In the genomic region with DNA sequence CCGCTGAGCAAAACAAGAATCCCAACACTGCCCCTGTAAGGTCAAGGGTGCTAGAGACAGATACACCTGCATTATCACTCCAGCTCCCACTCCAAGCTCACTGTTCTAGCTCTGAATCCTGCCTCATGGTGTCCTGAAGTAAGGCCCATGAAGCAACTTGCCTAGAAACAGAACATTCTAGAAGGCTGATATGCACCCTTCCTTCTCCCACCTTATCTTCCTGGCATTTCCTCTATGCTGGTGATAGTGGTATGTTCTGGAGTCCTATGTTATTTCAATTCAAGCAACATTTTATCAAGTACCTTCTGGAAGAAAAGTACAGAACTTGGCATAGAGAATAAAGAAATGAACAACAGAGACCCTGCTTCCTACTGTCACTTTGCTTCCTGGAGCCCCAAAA, we compare ENCODE assay signal across 17 cellular contexts.
DNase-seq lines count a peak whose midpoint lies in the region; ATAC-seq and TF ChIP-seq lines count a peak whose summit lies in the region.
"Had no signal": no experiment of that assay in that cellular context is flagged by ENCODE, and none has a peak within 500 bp of the region (broad histone marks: within the 10 kb centered on the region; RNA-seq: fewer than 3 reads in every experiment).

No MANE protein-coding gene starts in this region.

- BruUV-seq in OCI-LY7 (replicated peaks; lab: Mats Ljungman, UMichigan): no TSS peak

- ATAC-seq in right cardiac atrium: peak; percentile 57 to 60
- ATAC-seq in heart left ventricle: no peak
- ATAC-seq in HG03095 (IDR thresholded peaks at IDR 0.05; ENCODE audit: unreplicated experiment): no peak
- ATAC-seq: A549, HCT116 had no signal

- no peak overlapping the region for H3K4me2 ChIP-seq in OCI-LY7 (ENCODE audit: low read length)
- H3K4me2 ChIP-seq: A549 had no signal

- no peak overlapping the region for H3K27ac ChIP-seq in right cardiac atrium (ENCODE audit: low read length)
- no peak overlapping the region for H3K27ac ChIP-seq in heart left ventricle
- H3K27ac ChIP-seq in OCI-LY7 (ENCODE audit: low read depth, low read length, poor library complexity, severe bottlenecking): no peak overlapping the region
- H3K27ac ChIP-seq in thyroid gland: peak overlapping the region; percentile 9 to 73 (median 53)
- H3K27ac ChIP-seq: A549, GM23248 had no signal

- TF ChIP-seq POLR2A in heart left ventricle (IDR thresholded peaks at IDR 0.05) (no peak), thyroid gland (IDR thresholded peaks at IDR 0.05) (no peak)

- H3K9me3 ChIP-seq in right cardiac atrium (ENCODE audit: control insufficient read depth, low read length) (peaks cover 2% of the 10 kb centered on the region), heart left ventricle (peaks cover 0 to 6% (median 0%) of the 10 kb centered on the region in 12 donors), OCI-LY7 (ENCODE audit: low read length) (peaks cover 8% of the 10 kb centered on the region; the same call in 1 of the 2 replicates), thyroid gland (no peaks in the 10 kb centered on the region)
- H3K9me3 ChIP-seq: A549 had no signal

- TF ChIP-seq CTCF in heart left ventricle (IDR thresholded peaks at IDR 0.05) (no peak), OCI-LY7 (conservative IDR thresholded peaks at IDR 0.05; ENCODE audit: low read length) (no peak), thyroid gland (IDR thresholded peaks at IDR 0.05) (no peak)

- no peaks in the 10 kb centered on the region for H3K9me2 ChIP-seq in OCI-LY7 (ENCODE audit: insufficient read depth, low read length)

- no peaks in the 10 kb centered on the region for H3K27me3 ChIP-seq in right cardiac atrium (ENCODE audit: control insufficient read depth, insufficient read depth)
- H3K27me3 ChIP-seq in heart left ventricle: peaks cover 0 to 6% (median 0%) of the 10 kb centered on the region in 9 donors
- no peaks in the 10 kb centered on the region for H3K27me3 ChIP-seq in thyroid gland

- CTCF ChIA-PET in OCI-LY7 (lab: Charles Lee; ENCODE audit: unreplicated experiment): no interaction called here

- peaks cover 5% of the 10 kb centered on the region for H3K4me1 ChIP-seq in right cardiac atrium (ENCODE audit: control insufficient read depth, insufficient read depth, low read length)
- H3K4me1 ChIP-seq in heart left ventricle: peaks cover 0 to 6% (median 0%) of the 10 kb centered on the region in 12 donors
- H3K4me1 ChIP-seq in OCI-LY7 (ENCODE audit: insufficient read depth, low read length, poor library complexity, severe bottlenecking): peaks cover 18% of the 10 kb centered on the region
- peaks cover 12 to 14% of the 10 kb centered on the region in 2 donors for H3K4me1 ChIP-seq in thyroid gland
- H3K4me1 ChIP-seq: A549 had no signal

- DNase-seq in right cardiac atrium (no peak), heart left ventricle (no peak), OCI-LY7 (ENCODE audit: low spot score) (no peak), thyroid gland (peak; percentile 13 to 17), AG20443 (ENCODE audit: low spot score) (no peak)
- DNase-seq: 8988T; ACHN; C1 segment of cervical spinal cord; Calu3; CD4-positive, alpha-beta memory T cell; DMS53; GF-D8; GM23248; H9 had no signal

- POLR2A ChIA-PET in OCI-LY7 (lab: Charles Lee): interaction anchor here (1.1 to 1.5 kb wide), 2 partner anchors 18 to 19 kb away, joined by 3 read pairs; no protein-coding TSS in a partner anchor

- no peak overlapping the region for H3K4me3 ChIP-seq in right cardiac atrium (ENCODE audit: low read length)
- no peak overlapping the region for H3K4me3 ChIP-seq in heart left ventricle
- no peak overlapping the region for H3K4me3 ChIP-seq in OCI-LY7 (ENCODE audit: low read depth, low read length, poor library complexity, severe bottlenecking)
- no peak overlapping the region for H3K4me3 ChIP-seq in thyroid gland (replicated peaks in 1 of 3)
- H3K4me3 ChIP-seq: A549, GM23248 had no signal

- H3K79me2 ChIP-seq in OCI-LY7 (ENCODE audit: insufficient read depth, low read depth, low read length): no peaks in the 10 kb centered on the region

- intact Hi-C loops in right cardiac atrium (cut with DNase I): no loop called here
- intact Hi-C loops in heart left ventricle (cut with DNase I): loop anchor here in 1 of 10 donors (10.0 kb wide), 1 partner anchor 167 kb away; no protein-coding TSS in a partner anchor
- intact Hi-C loops in OCI-LY7 (cut with micrococcal nuclease; ENCODE audit: unreplicated experiment): no loop called here
- intact Hi-C loops in thyroid gland (cut with DNase I): no loop called here

- H3K36me3 ChIP-seq in heart left ventricle (no peaks in the 10 kb centered on the region), OCI-LY7 (ENCODE audit: insufficient read depth, low read length) (no peaks in the 10 kb centered on the region), thyroid gland (no peaks in the 10 kb centered on the region)

- H4K20me1 ChIP-seq in OCI-LY7 (ENCODE audit: insufficient read depth, low read length): no peaks in the 10 kb centered on the region

- 82% methylated on average over 1 of the region's 1 CpG for WGBS in right cardiac atrium
- WGBS in heart left ventricle, 4 donors: 79 to 89% (median 85%) methylated on average over 1 of the region's 1 CpG
- 30 to 44% methylated on average over 1 of the region's 1 CpG for WGBS in thyroid gland, 2 donors

- H2AFZ ChIP-seq in OCI-LY7 (ENCODE audit: low read length): peak overlapping the region; percentile 12; the same call in 1 of the 2 replicates
- H2AFZ ChIP-seq: GM23248 had no signal

Comparison
In these comparisons a context has a peak if more than half of its experiments do, and no peak if none do; other contexts are left out.
1. ATAC-seq: peak in right cardiac atrium (2 of 2); none in heart left ventricle (0 of 4) and HG03095 (single experiment).
2. DNase-seq: peak in thyroid gland (2 of 2); none in right cardiac atrium (0 of 3), heart left ventricle (0 of 5), OCI-LY7 (single experiment) and AG20443 (single experiment).
3. H3K27ac ChIP-seq: peak in thyroid gland (3 of 3); none in right cardiac atrium (single experiment), heart left ventricle (0 of 12) and OCI-LY7 (single experiment).